Comparison of ENCODE assay signal across 8 cellular contexts in the genomic region with DNA sequence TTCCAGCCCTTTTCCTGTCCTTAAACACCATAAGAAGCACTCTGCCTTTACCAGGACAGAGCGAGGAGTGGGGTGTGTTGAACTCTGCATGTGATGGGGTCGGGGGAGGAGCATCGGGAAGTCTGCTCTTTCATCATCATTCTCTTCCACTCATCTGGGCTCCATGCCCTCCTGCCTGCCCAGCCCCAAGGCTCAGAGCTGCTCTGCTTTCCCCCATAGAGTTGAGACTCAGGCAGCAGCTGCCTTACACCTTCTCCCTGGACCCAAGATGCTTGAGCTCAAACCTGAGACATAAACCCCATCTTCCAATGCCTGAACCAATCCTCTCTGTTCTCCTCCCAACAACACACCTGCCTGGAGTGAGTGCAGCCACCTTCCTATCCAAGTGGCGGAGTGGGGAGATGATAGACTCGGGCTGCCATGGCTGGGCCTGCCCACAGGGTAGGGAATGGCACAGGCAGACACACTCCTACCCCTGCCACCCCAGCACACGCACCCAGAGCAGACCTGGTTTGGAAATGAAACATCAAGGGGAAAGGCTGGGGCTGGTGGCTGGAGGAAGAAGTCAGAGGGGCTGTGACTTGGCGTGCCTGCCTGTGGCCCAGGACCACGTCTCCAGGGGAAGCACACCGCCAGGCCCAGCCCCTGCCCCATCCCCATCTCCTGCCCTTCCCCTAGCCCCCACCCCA. TPM values are rescaled to one million over a fixed set of nuclear protein-coding genes. Genes with fewer than 3 reads are reported as not detected.
A peak's percentile ranks its signal among the peaks of the same experiment; 100 is the strongest.
DNase-seq lines count a peak whose midpoint lies in the region; ATAC-seq and TF ChIP-seq lines count a peak whose summit lies in the region.

No MANE protein-coding gene starts in this region.

- peak overlapping the region; percentile 78 for H3K27ac Mint-ChIP-seq in endothelial cell (ENCODE audit: unreplicated experiment)

- TF ChIP-seq POLR2A in GM10847 (IDR thresholded peaks at IDR 0.05; ENCODE audit: extremely low read depth, insufficient read length): peak; percentile 36

- H3K9me3 Mint-ChIP-seq in endothelial cell (ENCODE audit: unreplicated experiment): no peaks in the 10 kb centered on the region

- H4K20me1 ChIP-seq in OCI-LY7 (ENCODE audit: insufficient read depth, low read length): no peaks in the 10 kb centered on the region

- H2BK5ac ChIP-seq in neuronal stem cell (ENCODE audit: low read length): no peak overlapping the region

- H3K27ac ChIP-seq in OCI-LY7 (ENCODE audit: low read depth, low read length, poor library complexity, severe bottlenecking): peak overlapping the region; percentile 90
- H3K27ac ChIP-seq in neuronal stem cell (replicated peaks; ENCODE audit: low read length): no peak overlapping the region

- H3K36me3 ChIP-seq in OCI-LY7 (ENCODE audit: insufficient read depth, low read length) (peaks cover 25% of the 10 kb centered on the region), neuronal stem cell (replicated peaks in 1 of 2; ENCODE audit: control insufficient read depth in 2 of 2, insufficient read depth in 2 of 2, low read length in 2 of 2) (no peaks in the 10 kb centered on the region)

- H3K9me3 ChIP-seq in OCI-LY7 (ENCODE audit: low read length) (no peaks in the 10 kb centered on the region), neuronal stem cell (replicated peaks in 1 of 2; ENCODE audit: control insufficient read depth in 2 of 2, insufficient read depth in 1 of 2, low read depth in 1 of 2, low read length in 2 of 2) (no peaks in the 10 kb centered on the region)

- H3K4me3 ChIP-seq in OCI-LY7 (ENCODE audit: low read depth, low read length, poor library complexity, severe bottlenecking) (peak overlapping the region; percentile 69), neuronal stem cell (ENCODE audit: low read length in 2 of 2) (no peak overlapping the region)

- peaks cover 33% of the 10 kb centered on the region for H3K79me2 ChIP-seq in OCI-LY7 (ENCODE audit: insufficient read depth, low read depth, low read length)

- no peak overlapping the region for H4K8ac ChIP-seq in neuronal stem cell (ENCODE audit: low read depth, low read length)

- H2BK120ac ChIP-seq in neuronal stem cell (ENCODE audit: low read depth, low read length): no peak overlapping the region

- no peak overlapping the region for H3K9ac ChIP-seq in neuronal stem cell (ENCODE audit: low read depth, low read length, poor library complexity)

- DNase-seq in OCI-LY7 (ENCODE audit: low spot score) (peak; percentile 58), endothelial cell (ENCODE audit: low spot score) (no peak), neuronal stem cell (ENCODE audit: low spot score) (no peak)

- H3K4ac ChIP-seq in neuronal stem cell (ENCODE audit: low read length): no peak overlapping the region

- H2BK15ac ChIP-seq in neuronal stem cell (ENCODE audit: low read length): no peak overlapping the region

- H4K91ac ChIP-seq in neuronal stem cell (ENCODE audit: low read depth, low read length, poor library complexity): peak overlapping the region; percentile 38

- no peaks in the 10 kb centered on the region for H3K79me1 ChIP-seq in neuronal stem cell (ENCODE audit: low read depth, low read length)

- ATAC-seq in HG02798 (IDR thresholded peaks at IDR 0.05; ENCODE audit: poor library complexity, unreplicated experiment) (no peak), HG03025 (IDR thresholded peaks at IDR 0.05; ENCODE audit: low FRiP score, unreplicated experiment) (no peak), GM19023 (IDR thresholded peaks at IDR 0.05; ENCODE audit: unreplicated experiment) (no peak), HG03442 (IDR thresholded peaks at IDR 0.05; ENCODE audit: unreplicated experiment) (no peak)

- no peak overlapping the region for H3K18ac ChIP-seq in neuronal stem cell (ENCODE audit: low read length)

- H3K4me3 Mint-ChIP-seq in endothelial cell (ENCODE audit: unreplicated experiment): peak overlapping the region; percentile 47

- H3K4me1 ChIP-seq in OCI-LY7 (ENCODE audit: insufficient read depth, low read length, poor library complexity, severe bottlenecking) (peaks cover 71% of the 10 kb centered on the region), neuronal stem cell (ENCODE audit: control insufficient read depth in 2 of 2, insufficient read depth in 1 of 2, low read depth in 1 of 2, low read length in 2 of 2) (peaks cover 0 to 1% of the 10 kb centered on the region in 2 donors)

- no peak overlapping the region for H2AFZ ChIP-seq in OCI-LY7 (ENCODE audit: low read length)
- H2AFZ ChIP-seq in neuronal stem cell (ENCODE audit: low read length): no peak overlapping the region

- intact Hi-C loops in OCI-LY7 (cut with micrococcal nuclease; ENCODE audit: unreplicated experiment): loop anchor here (1.0 to 5.0 kb wide), 4 partner anchors 17 to 315 kb away; a partner anchor contains a TSS

- peaks cover 15% of the 10 kb centered on the region for H3K27me3 Mint-ChIP-seq in endothelial cell (ENCODE audit: unreplicated experiment)

- H3K36me3 Mint-ChIP-seq in endothelial cell (ENCODE audit: low read depth, unreplicated experiment): no peaks in the 10 kb centered on the region

- H2BK12ac ChIP-seq in neuronal stem cell (ENCODE audit: low read length): no peak overlapping the region

- peaks cover 0 to 48% (median 2%) of the 10 kb centered on the region in 3 experiments for H3K27me3 ChIP-seq in neuronal stem cell (ENCODE audit: control insufficient read depth in 3 of 3, insufficient read depth in 3 of 3, low read depth in 1 of 3, low read length in 3 of 3)

- peaks cover 29% of the 10 kb centered on the region for H3K4me1 Mint-ChIP-seq in endothelial cell (ENCODE audit: unreplicated experiment)

- WGBS in neuronal stem cell (ENCODE audit: extremely low coverage in 2 of 2, insufficient read length in 2 of 2, insufficient replicate concordance in 1 of 2), 2 donors: no CpG with 5 or more reads among the region's 9 CpGs

- POLR2A ChIA-PET in OCI-LY7 (lab: Charles Lee): interaction anchor here (3.6 to 8.3 kb wide), 3 partner anchors 11 to 25 kb away, joined by 42 to 118 read pairs (median 65); a partner anchor contains a TSS

- TF ChIP-seq CTCF in OCI-LY7 (conservative IDR thresholded peaks at IDR 0.05; ENCODE audit: low read length): no peak
- no peak for TF ChIP-seq CTCF in endothelial cell (IDR thresholded peaks at IDR 0.05; ENCODE audit: unreplicated experiment)

- CTCF ChIA-PET in OCI-LY7 (lab: Charles Lee; ENCODE audit: unreplicated experiment): interaction anchor here (0.7 to 4.2 kb wide), 4 partner anchors 10 to 27 kb away, joined by 4 to 41 read pairs (median 19); no protein-coding TSS in a partner anchor

- peak overlapping the region; percentile 1 for H3K14ac ChIP-seq in neuronal stem cell (ENCODE audit: low read length)

- peak overlapping the region; percentile 32 for H3K23ac ChIP-seq in neuronal stem cell (ENCODE audit: low read depth, low read length, poor library complexity)

- H3K4me2 ChIP-seq in OCI-LY7 (ENCODE audit: low read length) (peak overlapping the region; percentile 99), neuronal stem cell (ENCODE audit: insufficient read depth, low read length, poor library complexity, severe bottlenecking) (no peak overlapping the region)

- no TSS peak for BruUV-seq in OCI-LY7 (replicated peaks; lab: Mats Ljungman, UMichigan)

- peak overlapping the region; percentile 22 for H2AK5ac ChIP-seq in neuronal stem cell (ENCODE audit: low read depth, low read length)

- H3K9me2 ChIP-seq in OCI-LY7 (ENCODE audit: insufficient read depth, low read length): no peaks in the 10 kb centered on the region

RNA-seq across cellular contexts. Expression of a gene that starts 28.4 kb away (rescaled TPM):
- 25.3 and 36.8 TPM in 2 replicates for total RNA-seq in OCI-LY7 (2014; rRNA removed; shearing (Covaris generic))
- total RNA-seq in OCI-LY7 (2022) (48.6 and 60.0 TPM in 2 replicates), endothelial cell (ENCODE audit: unreplicated experiment) (10.4 TPM)
- 1.1 TPM for polyA plus RNA-seq in neuronal stem cell (2013, experiment 1 of 2)
- polyA plus RNA-seq in neuronal stem cell (2013, experiment 2 of 2): 1.1 TPM

RNA-seq across cellular contexts. Expression of a gene that starts 40.2 kb away (rescaled TPM):
- not detected in 2 replicates for total RNA-seq in OCI-LY7 (2014; rRNA removed; shearing (Covaris generic))
- total RNA-seq in OCI-LY7 (2022) (not detected in 2 replicates), endothelial cell (ENCODE audit: unreplicated experiment) (not detected)
- polyA plus RNA-seq in neuronal stem cell (2013, experiment 1 of 2): 0.03 TPM
- 0.07 TPM for polyA plus RNA-seq in neuronal stem cell (2013, experiment 2 of 2)
